Comparison of ENCODE assay signal across 17 cellular contexts in genomic region chr3:78235841-78236240, GRCh38.
DNase-seq lines count a peak whose midpoint lies in the region; ATAC-seq lines count a peak whose summit lies in the region.
"Had no signal": no experiment of that assay in that cellular context is flagged by ENCODE, and none has a peak within 500 bp of the region (broad histone marks: within the 10 kb centered on the region; RNA-seq: fewer than 3 reads in every experiment).

No MANE protein-coding gene starts in this region.

- H3K27ac ChIP-seq in Karpas-422 (ENCODE audit: low read length) = no peak overlapping the region
- no peak overlapping the region for H3K27ac ChIP-seq in mesendoderm (ENCODE audit: low read depth, low read length)
- H3K27ac ChIP-seq: 22Rv1, BLaER1, C4-2B had no signal

- H3K56ac ChIP-seq in mesendoderm (ENCODE audit: low read length) = no peak overlapping the region

- no peaks in the 10 kb centered on the region for H3K9me2 ChIP-seq in Karpas-422 (replicated peaks; ENCODE audit: insufficient read depth, low read length)

- H4K5ac ChIP-seq in mesendoderm (ENCODE audit: low read length) = no peak overlapping the region

- H3K27me3 ChIP-seq in Karpas-422 (ENCODE audit: low read length) = no peaks in the 10 kb centered on the region
- no peaks in the 10 kb centered on the region for H3K27me3 ChIP-seq in mesendoderm (ENCODE audit: insufficient read depth, low read length, poor library complexity)
- H3K27me3 ChIP-seq: BLaER1 had no signal

- H2BK5ac ChIP-seq in mesendoderm (ENCODE audit: low read length) = no peak overlapping the region

- no peaks in the 10 kb centered on the region for H3K36me3 ChIP-seq in Karpas-422 (ENCODE audit: insufficient read depth, low read length)
- H3K36me3 ChIP-seq in mesendoderm (ENCODE audit: control insufficient read depth, insufficient read depth, low read length) = no peaks in the 10 kb centered on the region
- H3K36me3 ChIP-seq: BLaER1 had no signal

- no peak overlapping the region for H2AK5ac ChIP-seq in mesendoderm (ENCODE audit: low read length)

- H3K18ac ChIP-seq in mesendoderm (ENCODE audit: low read length) = no peak overlapping the region

- no peak overlapping the region for H3K4ac ChIP-seq in mesendoderm (ENCODE audit: low read depth, low read length)

- intact Hi-C loops in head of caudate nucleus (cut with DNase I) = no loop called here

- no peak for ATAC-seq in HG03196 (IDR thresholded peaks at IDR 0.05; ENCODE audit: unreplicated experiment)
- ATAC-seq: CD8-positive, alpha-beta T cell had no signal

- H3K4me2 ChIP-seq in Karpas-422 (ENCODE audit: low read depth, low read length, poor library complexity, severe bottlenecking) (no peak overlapping the region), mesendoderm (ENCODE audit: low read length) (no peak overlapping the region)
- H3K4me2 ChIP-seq: BLaER1 had no signal

- DNase-seq in EH (ENCODE audit: low read depth) = peak; percentile 16
- DNase-seq in Karpas-422 = no peak
- DNase-seq in amniotic epithelial cell (ENCODE audit: low read depth) = peak; percentile 59
- peak; percentile 7 for DNase-seq in kidney tubule cell (ENCODE audit: low spot score)
- no peak for DNase-seq in head of caudate nucleus
- DNase-seq in mesendoderm = no peak
- DNase-seq: Caco-2; CD4-positive, CD25-positive, alpha-beta regulatory T cell; CD8-positive, alpha-beta T cell; DMS153; GF-D8; H7; HCEC 1CT had no signal

- no peak overlapping the region for H2BK15ac ChIP-seq in mesendoderm (replicated peaks; ENCODE audit: low read depth)

- H3K4me3 ChIP-seq in Karpas-422 (ENCODE audit: low read length) = no peak overlapping the region
- no peak overlapping the region for H3K4me3 ChIP-seq in mesendoderm (ENCODE audit: low read length)
- H3K4me3 ChIP-seq: BLaER1 had no signal

- H4K20me1 ChIP-seq in Karpas-422 (ENCODE audit: insufficient read depth, low read depth, low read length) = no peaks in the 10 kb centered on the region
- H4K20me1 ChIP-seq: BLaER1 had no signal

- no peaks in the 10 kb centered on the region for H3K4me1 ChIP-seq in Karpas-422 (ENCODE audit: low read length)
- H3K4me1 ChIP-seq in mesendoderm (ENCODE audit: control insufficient read depth, low read depth, low read length) = no peaks in the 10 kb centered on the region
- H3K4me1 ChIP-seq: BLaER1, Caco-2 had no signal

- no peak overlapping the region for H2BK120ac ChIP-seq in mesendoderm (ENCODE audit: low read depth, low read length)

- no peaks in the 10 kb centered on the region for H3K9me3 ChIP-seq in Karpas-422 (ENCODE audit: low read length)
- H3K9me3 ChIP-seq: Caco-2 had no signal

- 0 out of 2 replicates have a peak overlapping the region, but pooled peaks have one; percentile 9 for H2AFZ ChIP-seq in Karpas-422 (ENCODE audit: low read length)

- no peak overlapping the region for H4K8ac ChIP-seq in mesendoderm (ENCODE audit: low read depth, low read length)

- no peaks in the 10 kb centered on the region for H3K79me1 ChIP-seq in mesendoderm (ENCODE audit: low read length)

- no peak overlapping the region for H3K23ac ChIP-seq in mesendoderm (ENCODE audit: low read length)

- no peak overlapping the region for H3K9ac ChIP-seq in Karpas-422 (ENCODE audit: low read length)
- H3K9ac ChIP-seq in mesendoderm (ENCODE audit: low read length) = no peak overlapping the region
- H3K9ac ChIP-seq: BLaER1 had no signal

- H3K79me2 ChIP-seq in Karpas-422 (ENCODE audit: low read length) = no peaks in the 10 kb centered on the region
- H3K79me2 ChIP-seq in mesendoderm (ENCODE audit: control insufficient read depth, insufficient read depth, low read length) = no peaks in the 10 kb centered on the region

Comparison
In these comparisons a context has a peak if more than half of its experiments do, and no peak if none do; other contexts are left out.
1. DNase-seq: peak in EH (single experiment), amniotic epithelial cell (single experiment) and kidney tubule cell (single experiment); none in Karpas-422 (single experiment), head of caudate nucleus (0 of 42) and mesendoderm (single experiment).